Comparison of ENCODE assay signal across 1 cellular context in genomic region chr12:97299867-97300266, GRCh38.
TF ChIP-seq lines count a peak whose summit lies in the region.

No MANE protein-coding gene starts in this region.

TF ChIP-seq in HepG2, 621 proteins besides CTCF, POLR2A, EP300 and RAD21 (continued from another document):
- TF ChIP-seq HNF1A (IDR thresholded peaks at IDR 0.05; ENCODE audit: low read depth) (peak; percentile 55), HNF1A (CRISPR knock-in tag; IDR thresholded peaks at IDR 0.05; ENCODE audit: borderline replicate concordance) (peak; percentile 58; the same call in 1 of the 2 replicates), ZMYM4 (CRISPR knock-in tag; IDR thresholded peaks at IDR 0.05) (peak; percentile 74), SOX6 (IDR thresholded peaks at IDR 0.05) (no peak), SOX6 (CRISPR knock-in tag; IDR thresholded peaks at IDR 0.05) (peak; percentile 76), ZNF577 (CRISPR knock-in tag; IDR thresholded peaks at IDR 0.05; ENCODE audit: borderline replicate concordance, low read depth) (no peak), RXRA (CRISPR knock-in tag; IDR thresholded peaks at IDR 0.05) (no peak; the same call in 1 of the 2 replicates), BCL6 (CRISPR knock-in tag; IDR thresholded peaks at IDR 0.05) (peak; percentile 99), SOX13 (IDR thresholded peaks at IDR 0.05) (no peak), SOX13 (CRISPR knock-in tag; conservative IDR thresholded peaks at IDR 0.05 in 1 of 2, IDR thresholded peaks at IDR 0.05 in 1 of 2) (peak in 1 of 2 experiments; percentile 77; a peak in 2 of 4 replicates), TEAD3 (CRISPR knock-in tag; optimal IDR thresholded peaks at IDR 0.05; ENCODE audit: borderline replicate concordance) (peak; percentile 17), ZNF569 (CRISPR knock-in tag; IDR thresholded peaks at IDR 0.05; ENCODE audit: borderline replicate concordance) (no peak), MXD4 (CRISPR knock-in tag; IDR thresholded peaks at IDR 0.05) (no peak), ZSCAN9 (CRISPR knock-in tag; IDR thresholded peaks at IDR 0.05; ENCODE audit: borderline replicate concordance) (no peak), ZNF136 (CRISPR knock-in tag; IDR thresholded peaks at IDR 0.05; ENCODE audit: low read depth) (no peak), FOXO1 (CRISPR knock-in tag; IDR thresholded peaks at IDR 0.05) (0 out of 2 replicates have a peak, but pooled peaks have one; percentile 23), ARHGAP35 (CRISPR knock-in tag; IDR thresholded peaks at IDR 0.05; ENCODE audit: borderline replicate concordance) (no peak), HNF4A (CRISPR knock-in tag; IDR thresholded peaks at IDR 0.05) (peak; percentile 85), GATAD2A (CRISPR knock-in tag; IDR thresholded peaks at IDR 0.05) (0 out of 2 replicates have a peak, but pooled peaks have one; percentile 41), GTF3A (CRISPR knock-in tag; conservative IDR thresholded peaks at IDR 0.05) (no peak), TBX2 (CRISPR knock-in tag; IDR thresholded peaks at IDR 0.05; ENCODE audit: borderline replicate concordance) (no peak), ZNF224 (CRISPR knock-in tag; IDR thresholded peaks at IDR 0.05) (no peak), PAXIP1 (CRISPR knock-in tag; conservative IDR thresholded peaks at IDR 0.05) (peak; percentile 64), ATF2 (CRISPR knock-in tag; IDR thresholded peaks at IDR 0.05) (peak; percentile 35; the same call in 1 of the 2 replicates), MTERF4 (CRISPR knock-in tag; IDR thresholded peaks at IDR 0.05) (no peak), ZKSCAN5 (CRISPR knock-in tag; IDR thresholded peaks at IDR 0.05) (no peak), CREB3 (CRISPR knock-in tag; IDR thresholded peaks at IDR 0.05) (no peak), NFIC (IDR thresholded peaks at IDR 0.05; ENCODE audit: low read length) (peak; percentile 37; the same call in 1 of the 2 replicates), SP2 (CRISPR knock-in tag; IDR thresholded peaks at IDR 0.05) (no peak), ISL2 (CRISPR knock-in tag; IDR thresholded peaks at IDR 0.05) (no peak), FOXP4 (CRISPR knock-in tag; IDR thresholded peaks at IDR 0.05) (peak; percentile 36; the same call in 1 of the 2 replicates), CREM (IDR thresholded peaks at IDR 0.05) (0 out of 2 replicates have a peak, but pooled peaks have one; percentile 30), CREM (CRISPR knock-in tag; IDR thresholded peaks at IDR 0.05) (no peak), RARA (CRISPR knock-in tag; IDR thresholded peaks at IDR 0.05) (peak; percentile 77), SIX4 (CRISPR knock-in tag; IDR thresholded peaks at IDR 0.05) (peak; percentile 93), HMG20A (CRISPR knock-in tag; IDR thresholded peaks at IDR 0.05; ENCODE audit: borderline replicate concordance) (0 out of 2 replicates have a peak, but pooled peaks have one; percentile 26)
